In the genomic region with DNA sequence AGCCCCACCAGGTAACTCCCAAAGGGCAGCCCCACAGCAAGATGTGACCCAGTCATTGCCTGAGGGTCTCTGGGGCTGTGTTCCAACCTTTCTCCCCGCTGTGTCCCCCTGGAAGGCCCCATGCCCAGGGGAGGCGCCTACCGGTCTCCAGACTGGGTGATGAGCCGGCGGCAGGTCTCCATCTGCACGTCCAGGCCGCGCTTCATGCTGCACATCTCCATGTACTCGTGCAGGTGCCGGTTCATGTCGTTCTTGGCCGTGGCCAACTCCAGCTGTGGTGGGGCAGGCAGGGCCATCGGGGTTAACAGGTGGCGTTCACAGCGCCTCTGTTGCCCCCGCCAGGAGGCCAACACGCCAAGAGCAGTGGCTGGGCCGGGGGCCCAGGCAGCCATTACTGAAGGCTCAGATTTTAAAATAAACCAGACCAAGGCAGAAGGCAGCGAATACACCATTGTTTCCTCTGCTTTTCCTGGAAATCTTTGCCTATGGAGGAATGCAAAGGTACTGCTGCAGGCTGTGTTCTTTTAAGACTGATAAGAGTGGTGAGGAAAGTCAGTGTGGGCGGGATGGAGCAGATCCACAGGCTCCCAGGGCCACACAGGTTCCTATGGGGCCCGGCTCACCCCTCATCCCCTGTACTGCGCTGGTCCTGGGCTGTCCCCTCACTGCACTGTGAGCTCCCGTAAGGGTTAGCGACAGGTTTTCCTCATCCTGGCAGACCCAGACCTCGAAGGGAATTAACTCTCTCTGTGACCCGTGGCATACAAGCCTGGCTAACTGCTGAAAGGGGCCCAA, we compare ENCODE assay signal across 12 cellular contexts. TPM values are rescaled to one million over a fixed set of nuclear protein-coding genes. Genes with fewer than 3 reads are reported as not detected.
A peak's percentile ranks its signal among the peaks of the same experiment; 100 is the strongest.
DNase-seq lines count a peak whose midpoint lies in the region; ATAC-seq and TF ChIP-seq lines count a peak whose summit lies in the region.
"Had no signal": no experiment of that assay in that cellular context is flagged by ENCODE, and none has a peak within 500 bp of the region (broad histone marks: within the 10 kb centered on the region; RNA-seq: fewer than 3 reads in every experiment).

No MANE protein-coding gene starts in this region.

- no peaks in the 10 kb centered on the region for H3K27me3 Mint-ChIP-seq in activated T-cell treated with anti-CD3 and anti-CD28 coated beads, Interleukin-2, amount 50 U/mL, for 24 hours
- no peaks in the 10 kb centered on the region for H3K27me3 Mint-ChIP-seq in brain

- DNase-seq in activated T-cell treated with anti-CD3 and anti-CD28 coated beads, Interleukin-2, amount 50 U/mL, for 24 hours: no peak
- DNase-seq in activated T-cell treated with anti-CD3 and anti-CD28 coated beads for 4 hours: no peak
- peak in 2 of 3 donors; percentile 55 to 73 for DNase-seq in mucosa of descending colon
- no peak for DNase-seq in tibial nerve (ENCODE audit: low spot score in 2 of 2)
- DNase-seq in medulla oblongata (ENCODE audit: extremely low spot score): no peak
- DNase-seq: AML-193, NCI-H187 treated with DMSO at 0.1 percent for 48 hours had no signal

- peaks cover 84% of the 10 kb centered on the region for H3K36me3 Mint-ChIP-seq in activated T-cell treated with anti-CD3 and anti-CD28 coated beads, Interleukin-2, amount 50 U/mL, for 24 hours (ENCODE audit: low read depth)
- H3K36me3 Mint-ChIP-seq in brain: peaks cover 67% of the 10 kb centered on the region

- intact Hi-C loops in mucosa of descending colon (cut with DNase I, micrococcal nuclease): no loop called here

- ATAC-seq in mucosa of descending colon: peak; percentile 6
- ATAC-seq in GM18520 (IDR thresholded peaks at IDR 0.05; ENCODE audit: unreplicated experiment): no peak
- no peak for ATAC-seq in HG03457 (IDR thresholded peaks at IDR 0.05; ENCODE audit: unreplicated experiment)

- H3K27ac Mint-ChIP-seq in activated T-cell treated with anti-CD3 and anti-CD28 coated beads, Interleukin-2, amount 50 U/mL, for 24 hours: peak overlapping the region; percentile 57
- H3K27ac Mint-ChIP-seq in brain: peak overlapping the region in 3 of 5 experiments; percentile 82 to 100 (median 82)

- H3K4me3 ChIP-seq in mucosa of descending colon (no peak overlapping the region), tibial nerve (no peak overlapping the region)
- H3K4me3 ChIP-seq: GM12878 had no signal

- WGBS in tibial nerve, 2 donors: 77 to 83% methylated on average over 21 to 25 of the region's 26 CpGs

- no peaks in the 10 kb centered on the region for H3K27me3 ChIP-seq in tibial nerve

- no peaks in the 10 kb centered on the region for H3K9me3 Mint-ChIP-seq in activated T-cell treated with anti-CD3 and anti-CD28 coated beads, Interleukin-2, amount 50 U/mL, for 24 hours
- H3K9me3 Mint-ChIP-seq in brain: peaks cover 0 to 3% (median 0%) of the 10 kb centered on the region in 5 experiments

- no peak for TF ChIP-seq POLR2A in tibial nerve (IDR thresholded peaks at IDR 0.05)

- H3K27ac ChIP-seq in tibial nerve: peak overlapping the region in 3 of 4 donors; percentile 79 to 90 (median 85)
- H3K27ac ChIP-seq: HL-60 had no signal

- H3K9me3 ChIP-seq in mucosa of descending colon (no peaks in the 10 kb centered on the region), tibial nerve (no peaks in the 10 kb centered on the region)

- TF ChIP-seq EP300 in tibial nerve (IDR thresholded peaks at IDR 0.05): no peak

- H3K4me1 ChIP-seq in mucosa of descending colon (ENCODE audit: low read depth): peaks cover 47% of the 10 kb centered on the region
- H3K4me1 ChIP-seq in tibial nerve: peaks cover 0 to 60% (median 27%) of the 10 kb centered on the region in 4 donors

- no peak overlapping the region for H3K4me3 Mint-ChIP-seq in activated T-cell treated with anti-CD3 and anti-CD28 coated beads, Interleukin-2, amount 50 U/mL, for 24 hours
- no peak overlapping the region for H3K4me3 Mint-ChIP-seq in brain

- TF ChIP-seq CTCF in brain (conservative IDR thresholded peaks at IDR 0.05): no peak
- TF ChIP-seq CTCF in mucosa of descending colon (IDR thresholded peaks at IDR 0.05): no peak
- no peak for TF ChIP-seq CTCF in tibial nerve (IDR thresholded peaks at IDR 0.05)

- peaks cover 53% of the 10 kb centered on the region for H3K4me1 Mint-ChIP-seq in activated T-cell treated with anti-CD3 and anti-CD28 coated beads, Interleukin-2, amount 50 U/mL, for 24 hours (ENCODE audit: low read depth)
- peaks cover 51% of the 10 kb centered on the region for H3K4me1 Mint-ChIP-seq in brain

- H3K36me3 ChIP-seq in mucosa of descending colon (ENCODE audit: low read depth): peaks cover 7% of the 10 kb centered on the region
- H3K36me3 ChIP-seq in tibial nerve: peaks cover 0 to 92% (median 22%) of the 10 kb centered on the region in 3 donors

RNA-seq across cellular contexts. Expression of a gene that starts 7.3 kb away (rescaled TPM):
- polyA plus RNA-seq in brain (ENCODE audit: insufficient read depth, low read depth, low replicate concordance): 4,992 TPM
- total RNA-seq in mucosa of descending colon (1,000 to 10,000 TPM; 1,543 to 3,034 (median 2,070) TPM), tibial nerve (1,000 to 10,000 TPM; 1,360 to 2,316 (median 1,728) TPM)

RNA-seq across cellular contexts. Expression of a gene that starts 14.3 kb away (rescaled TPM):
- polyA plus RNA-seq in brain (ENCODE audit: insufficient read depth, low read depth, low replicate concordance): 7.3 TPM
- total RNA-seq in mucosa of descending colon (10 to 100 TPM in 1 of 3 donors, 1 to 10 TPM in 2; 3.6 to 22.4 (median 8.2) TPM), tibial nerve (10 to 100 TPM; 44.6 to 58.6 (median 55.3) TPM)

RNA-seq across cellular contexts. Expression of a gene that starts 26.5 kb away (rescaled TPM):
- polyA plus RNA-seq in brain (ENCODE audit: insufficient read depth, low read depth, low replicate concordance): 12.3 TPM
- total RNA-seq in mucosa of descending colon: 10 to 100 TPM; 26.1 to 32.4 (median 26.6) TPM
- 10 to 100 TPM; 16.1 to 30.9 (median 24.3) TPM for total RNA-seq in tibial nerve

RNA-seq across cellular contexts. Expression of a gene that starts 47.7 kb away (rescaled TPM):
- polyA plus RNA-seq in brain (ENCODE audit: insufficient read depth, low read depth, low replicate concordance): 69.2 TPM
- 10 to 100 TPM; 25.5 to 47.0 (median 26.0) TPM for total RNA-seq in mucosa of descending colon
- 10 to 100 TPM; 17.0 to 29.3 (median 23.0) TPM for total RNA-seq in tibial nerve

RNA-seq across cellular contexts. Expression of a gene that starts 48.5 kb away (rescaled TPM):
- 133 TPM for polyA plus RNA-seq in brain (ENCODE audit: insufficient read depth, low read depth, low replicate concordance)
- 100 to 1,000 TPM; 119 to 143 (median 136) TPM for total RNA-seq in mucosa of descending colon
- 100 to 1,000 TPM in 2 of 4 donors, 10 to 100 TPM in 2; 47.4 to 127 (median 89.0) TPM for total RNA-seq in tibial nerve

Comparison
In these comparisons a context has a peak if more than half of its experiments do, and no peak if none do; other contexts are left out.
1. DNase-seq: peak in mucosa of descending colon (2 of 3); none in activated T-cell treated with anti-CD3 and anti-CD28 coated beads, Interleukin-2, amount 50 U/mL, for 24 hours (single experiment), activated T-cell treated with anti-CD3 and anti-CD28 coated beads for 4 hours (single experiment), tibial nerve (0 of 2) and medulla oblongata (single experiment).